In genomic region chr12:63897931-63898330, GRCh38 we compare ENCODE assay signal across 17 cellular contexts. TPM values are rescaled to one million over a fixed set of nuclear protein-coding genes. Genes with fewer than 3 reads are reported as not detected.
A peak's percentile ranks its signal among the peaks of the same experiment; 100 is the strongest.
DNase-seq lines count a peak whose midpoint lies in the region; ATAC-seq and TF ChIP-seq lines count a peak whose summit lies in the region.
"Had no signal": no experiment of that assay in that cellular context is flagged by ENCODE, and none has a peak within 500 bp of the region (broad histone marks: within the 10 kb centered on the region; RNA-seq: fewer than 3 reads in every experiment).

No MANE protein-coding gene starts in this region.

- H3K27me3 ChIP-seq in A673 (replicated peaks; ENCODE audit: insufficient read depth, low read depth, low read length, poor library complexity) (no peaks in the 10 kb centered on the region), IMR-90 (ENCODE audit: control insufficient read depth, insufficient read depth, low read length) (no peaks in the 10 kb centered on the region), hepatocyte (no peaks in the 10 kb centered on the region)
- H3K27me3 ChIP-seq: esophagus muscularis mucosa had no signal

- no peak overlapping the region for H2BK120ac ChIP-seq in IMR-90 (ENCODE audit: low read depth, low read length)

- TF ChIP-seq CTCF in A673 (conservative IDR thresholded peaks at IDR 0.05; ENCODE audit: low read depth, low read length): no peak
- TF ChIP-seq CTCF in IMR-90 (conservative IDR thresholded peaks at IDR 0.05; ENCODE audit: low read depth, low read length): no peak
- no peak for TF ChIP-seq CTCF in hepatocyte (IDR thresholded peaks at IDR 0.05; ENCODE audit: poor library complexity)

- H2AFZ ChIP-seq in IMR-90 (replicated peaks; ENCODE audit: low read length, poor library complexity) (no peak overlapping the region), hepatocyte (peak overlapping the region; percentile 7)

- H2BK5ac ChIP-seq in IMR-90 (ENCODE audit: low read depth, low read length, poor library complexity, severe bottlenecking): no peak overlapping the region

- H3K23ac ChIP-seq in IMR-90 (ENCODE audit: low read depth, low read length): peak overlapping the region; percentile 74; the same call in 1 of the 2 replicates

- no peaks in the 10 kb centered on the region for H3K9me3 Mint-ChIP-seq in T-cell
- H3K9me3 Mint-ChIP-seq: activated naive CD4-positive, alpha-beta T cell treated with anti-CD3 and anti-CD28 coated beads, Interleukin-2, amount 50 U/mL, for 72 hours had no signal

- DNase-seq in A673 (ENCODE audit: low spot score): peak; percentile 84
- DNase-seq in IMR-90: no peak
- DNase-seq in amniotic epithelial cell (ENCODE audit: low read depth): peak; percentile 64
- no peak for DNase-seq in hepatocyte (ENCODE audit: low spot score)
- DNase-seq in T-cell: no peak
- DNase-seq: activated CD8-positive, alpha-beta memory T cell treated with anti-CD3 and anti-CD28 coated beads, Interleukin-2, amount 10 ng/mL, durations not matched to agents 7 days and 5 days; cerebellar nuclear complex; NCI-H1694; NCI-H748 treated with DMSO at 0.1 percent for 48 hours; SHP77 treated with DMSO at 0.1 percent for 48 hours; stimulated activated CD4-positive, alpha-beta T cell treated with anti-CD3 and anti-CD28 coated beads, Interleukin-2, amount 100 ng/mL, for 24 hours had no signal

- H3K27me3 Mint-ChIP-seq in T-cell: peaks cover 3 to 4% of the 10 kb centered on the region in 2 donors

- intact Hi-C loops in A673 (cut with micrococcal nuclease; ENCODE audit: unreplicated experiment) (no loop called here), IMR-90 (cut with micrococcal nuclease) (loop anchor here (2.0 kb wide), 1 partner anchor 43 kb away; no protein-coding TSS in a partner anchor)

- no peak overlapping the region for H2AK5ac ChIP-seq in IMR-90 (ENCODE audit: low read depth, low read length)

- ATAC-seq in IMR-90 (ENCODE audit: low read depth) (no peak), GM21619 (IDR thresholded peaks at IDR 0.05; ENCODE audit: unreplicated experiment) (no peak), GM18858 (IDR thresholded peaks at IDR 0.05; ENCODE audit: unreplicated experiment) (no peak), T-cell (replicated peaks in 1 of 4) (no peak), GM18498 (IDR thresholded peaks at IDR 0.05; ENCODE audit: unreplicated experiment) (no peak)
- ATAC-seq: activated CD8-positive, alpha-beta memory T cell treated with anti-CD3 and anti-CD28 coated beads, Interleukin-2, amount 10 ng/mL, durations not matched to agents 7 days and 5 days; activated naive CD4-positive, alpha-beta T cell treated with anti-CD3 and anti-CD28 coated beads, Interleukin-2, amount 50 U/mL, for 72 hours had no signal

- CTCF ChIA-PET in A673 (lab: Charles Lee): no interaction called here
- CTCF ChIA-PET in IMR-90 (lab: Yijun Ruan, JAX): no interaction called here
- CTCF ChIA-PET in T-cell (lab: Charles Lee): interaction anchor here in 1 of 2 donors (1.1 kb wide), 1 partner anchor 9 kb away, joined by 3 read pairs; no protein-coding TSS in a partner anchor

- H4K91ac ChIP-seq in IMR-90 (ENCODE audit: insufficient read depth, low read depth, low read length): no peak overlapping the region

- no peak for TF ChIP-seq POLR2A in IMR-90 (IDR thresholded peaks at IDR 0.05; ENCODE audit: low read depth, low read length)

- peak overlapping the region; percentile 83 for H3K27ac ChIP-seq in A673 (ENCODE audit: low read depth, low read length, poor library complexity, severe bottlenecking)
- H3K27ac ChIP-seq in IMR-90 (ENCODE audit: insufficient read depth, low read length): no peak overlapping the region
- peak overlapping the region; percentile 54 for H3K27ac ChIP-seq in hepatocyte
- H3K27ac ChIP-seq: esophagus muscularis mucosa, prostate gland had no signal

- no peaks in the 10 kb centered on the region for H3K36me3 Mint-ChIP-seq in T-cell
- H3K36me3 Mint-ChIP-seq: activated CD8-positive, alpha-beta memory T cell treated with anti-CD3 and anti-CD28 coated beads, Interleukin-2, amount 10 ng/mL, durations not matched to agents 7 days and 5 days; activated naive CD4-positive, alpha-beta T cell treated with anti-CD3 and anti-CD28 coated beads, Interleukin-2, amount 50 U/mL, for 72 hours had no signal

- no peak for TF ChIP-seq RAD21 in IMR-90 (IDR thresholded peaks at IDR 0.05; ENCODE audit: low read length)

- H3K79me2 ChIP-seq in hepatocyte: peaks cover 69% of the 10 kb centered on the region

- no peak overlapping the region for H2BK15ac ChIP-seq in IMR-90 (ENCODE audit: low read depth, low read length)

- H3K18ac ChIP-seq in IMR-90 (ENCODE audit: low read depth, low read length): no peak overlapping the region; the same call in 1 of the 2 replicates

- H3K27ac Mint-ChIP-seq in T-cell: no peak overlapping the region
- H3K27ac Mint-ChIP-seq: activated CD8-positive, alpha-beta memory T cell treated with anti-CD3 and anti-CD28 coated beads, Interleukin-2, amount 10 ng/mL, durations not matched to agents 7 days and 5 days; activated naive CD4-positive, alpha-beta T cell treated with anti-CD3 and anti-CD28 coated beads, Interleukin-2, amount 50 U/mL, for 72 hours had no signal

- H3K36me3 ChIP-seq in A673 (ENCODE audit: insufficient read depth, low read length, poor library complexity, severe bottlenecking) (no peaks in the 10 kb centered on the region), IMR-90 (ENCODE audit: control insufficient read depth, insufficient read depth, low read length) (no peaks in the 10 kb centered on the region), hepatocyte (replicated peaks; ENCODE audit: insufficient read depth, low read depth) (no peaks in the 10 kb centered on the region)
- H3K36me3 ChIP-seq: esophagus muscularis mucosa, prostate gland had no signal

- no peak overlapping the region for H3K56ac ChIP-seq in IMR-90 (ENCODE audit: extremely low read depth, insufficient read depth, low read length)

- H3K4me1 Mint-ChIP-seq in T-cell: no peaks in the 10 kb centered on the region

- no CpG with 5 or more reads among the region's 2 CpGs for WGBS in IMR-90 (ENCODE audit: extremely low coverage in 2 of 2, insufficient read length in 1 of 2), 2 experiments
- WGBS in hepatocyte (ENCODE audit: low lambda C conversion rate, missing lambda C conversion rate): 44% methylated on average over 2 of the region's 2 CpGs

- H3K9me3 ChIP-seq in A673 (ENCODE audit: low read depth, low read length, poor library complexity, severe bottlenecking): no peaks in the 10 kb centered on the region
- H3K9me3 ChIP-seq in IMR-90 (ENCODE audit: control insufficient read depth, insufficient read depth, low read length): no peaks in the 10 kb centered on the region
- H3K9me3 ChIP-seq in hepatocyte (ENCODE audit: low read depth): no peaks in the 10 kb centered on the region
- H3K9me3 ChIP-seq: esophagus muscularis mucosa, prostate gland had no signal

- H2BK20ac ChIP-seq in IMR-90 (ENCODE audit: low read depth, low read length): no peak overlapping the region

- H3K79me1 ChIP-seq in IMR-90 (ENCODE audit: low read depth in 1 of 2, low read length in 2 of 2): peaks cover 10 to 63% of the 10 kb centered on the region in 2 experiments

- H3K4me1 ChIP-seq in A673 (ENCODE audit: insufficient read depth, low read length, poor library complexity, severe bottlenecking): peaks cover 48% of the 10 kb centered on the region
- peaks cover 11% of the 10 kb centered on the region for H3K4me1 ChIP-seq in IMR-90 (ENCODE audit: control insufficient read depth, insufficient read depth, low read length)
- H3K4me1 ChIP-seq in hepatocyte (ENCODE audit: insufficient read depth): peaks cover 13% of the 10 kb centered on the region
- H3K4me1 ChIP-seq: prostate gland had no signal

- H3K9me1 ChIP-seq in IMR-90 (ENCODE audit: insufficient read depth, low read length): peaks cover 10% of the 10 kb centered on the region

- POLR2A ChIA-PET in A673 (lab: Charles Lee; ENCODE audit: low non-redundant PET) (no interaction called here), IMR-90 (lab: Charles Lee; ENCODE audit: unreplicated experiment) (no interaction called here), T-cell (lab: Charles Lee) (no interaction called here)

- in situ Hi-C loops in IMR-90 (cut with MboI; ENCODE audit: low sequenced_read_pairs): no loop called here

- H3K9me2 ChIP-seq in hepatocyte (replicated peaks; ENCODE audit: insufficient read depth): no peaks in the 10 kb centered on the region

- no peak overlapping the region for H3K9ac ChIP-seq in IMR-90 (ENCODE audit: low read depth, low read length)

- dilution Hi-C loops in IMR-90 (cut with HindIII; ENCODE audit: low sequenced_read_pairs, unreplicated experiment): no loop called here

- H4K5ac ChIP-seq in IMR-90 (ENCODE audit: low read depth, low read length): peak overlapping the region; percentile 68; the same call in 1 of the 2 replicates

- H3K4me2 ChIP-seq in IMR-90 (ENCODE audit: low read depth, low read length) (no peak overlapping the region), hepatocyte (no peak overlapping the region)

- peak overlapping the region in 1 of 2 experiments; percentile 35; a peak in 1 of 4 replicates for H4K8ac ChIP-seq in IMR-90 (ENCODE audit: low read depth in 2 of 2, low read length in 2 of 2)

- H4K20me1 ChIP-seq in IMR-90 (ENCODE audit: insufficient read depth, low read length) (peaks cover 72% of the 10 kb centered on the region), hepatocyte (ENCODE audit: insufficient read depth, poor library complexity, severe bottlenecking) (no peaks in the 10 kb centered on the region)

- BruUV-seq in A673 (replicated peaks; lab: Mats Ljungman, UMichigan): no TSS peak
- BruUV-seq in IMR-90 (replicated peaks; lab: Mats Ljungman, UMichigan): no TSS peak

- H3K14ac ChIP-seq in IMR-90 (replicated peaks; ENCODE audit: low read depth, low read length): peak overlapping the region; percentile 10; the same call in 1 of the 2 replicates

- H3K4me3 Mint-ChIP-seq in T-cell: no peak overlapping the region
- H3K4me3 Mint-ChIP-seq: activated CD8-positive, alpha-beta memory T cell treated with anti-CD3 and anti-CD28 coated beads, Interleukin-2, amount 10 ng/mL, durations not matched to agents 7 days and 5 days had no signal

- no peak overlapping the region for H3K4ac ChIP-seq in IMR-90 (ENCODE audit: low read depth, low read length)

- no peak overlapping the region for H2AK9ac ChIP-seq in IMR-90 (replicated peaks; ENCODE audit: low read depth, low read length, poor library complexity)

- H3K4me3 ChIP-seq in A673 (ENCODE audit: low read depth, low read length, poor library complexity, severe bottlenecking) (no peak overlapping the region), IMR-90 (ENCODE audit: insufficient read depth, low read depth, low read length) (no peak overlapping the region), hepatocyte (no peak overlapping the region)
- H3K4me3 ChIP-seq: esophagus muscularis mucosa, prostate gland had no signal

TF ChIP-seq in IMR-90, 13 proteins besides CTCF, POLR2A, EP300 and RAD21 (continues in another document):
- no peak for TF ChIP-seq NFE2L2 (IDR thresholded peaks at IDR 0.05; ENCODE audit: low read depth, low read length)

RNA-seq across cellular contexts. Expression of gene SRGAP1, which starts 53.4 kb away (rescaled TPM):
- 9.7 and 11.0 TPM in 2 replicates for total RNA-seq in A673 (2021)
- 10.0 and 14.4 TPM in 2 replicates for total RNA-seq in IMR-90 (2012; rRNA removed)
- polyA plus RNA-seq in IMR-90 (2012; rRNA removed): 10.2 and 11.0 TPM in 2 replicates
- 3.7 and 5.3 TPM in 2 replicates for polyA plus RNA-seq in IMR-90 (2012; cell fraction: cytosol; rRNA removed)
- polyA plus RNA-seq in IMR-90 (2012; cell fraction: nucleus; rRNA removed; ENCODE audit: low replicate concordance): 29.1 and 33.8 TPM in 2 replicates
- total RNA-seq in hepatocyte: 10.8 and 18.9 TPM in 2 replicates
- 9.2 and 12.3 TPM in 2 replicates for polyA plus RNA-seq in hepatocyte
- total RNA-seq in T-cell: under 1 TPM in 4 of 5 donors, not detected in 1; 0.07 to 0.38 (median 0.17) TPM

Comparison
In these comparisons a context has a peak if more than half of its experiments do, and no peak if none do; other contexts are left out.
1. DNase-seq: peak in A673 (single experiment) and amniotic epithelial cell (single experiment); none in IMR-90 (single experiment), hepatocyte (single experiment) and T-cell (0 of 34).